In the genomic region with DNA sequence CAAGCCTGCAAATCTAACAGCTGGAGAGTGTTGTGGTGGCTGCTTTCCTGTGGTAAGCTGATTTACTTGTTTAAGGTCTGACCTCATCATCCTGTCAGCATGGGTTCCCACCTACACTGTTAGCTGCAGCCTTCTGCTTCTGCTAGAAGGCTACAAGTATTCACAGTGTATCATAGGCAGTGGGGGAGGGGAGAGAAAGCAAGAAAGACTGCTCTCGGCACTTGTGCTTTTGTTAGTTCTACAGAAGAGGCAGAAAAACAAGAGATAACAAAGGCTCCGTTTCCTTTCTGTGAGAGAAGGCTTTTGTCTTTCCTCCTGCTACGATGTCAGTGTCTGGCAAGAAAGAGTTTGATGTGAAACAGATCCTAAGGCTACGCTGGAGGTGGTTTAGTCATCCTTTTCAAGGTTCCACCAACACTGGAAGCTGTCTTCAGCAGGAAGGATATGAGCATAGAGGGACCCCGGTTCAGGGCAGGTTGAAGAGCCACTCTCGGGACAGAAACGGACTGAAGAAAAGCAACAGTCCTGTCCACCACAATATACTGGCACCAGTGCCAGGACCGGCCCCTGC, we compare ENCODE assay signal across 9 cellular contexts. TPM values are rescaled to one million over a fixed set of nuclear protein-coding genes. Genes with fewer than 3 reads are reported as not detected.
A peak's percentile ranks its signal among the peaks of the same experiment; 100 is the strongest.
DNase-seq lines count a peak whose midpoint lies in the region; ATAC-seq and TF ChIP-seq lines count a peak whose summit lies in the region.
"Had no signal": no experiment of that assay in that cellular context is flagged by ENCODE, and none has a peak within 500 bp of the region (broad histone marks: within the 10 kb centered on the region; RNA-seq: fewer than 3 reads in every experiment).

A gene with protein sequence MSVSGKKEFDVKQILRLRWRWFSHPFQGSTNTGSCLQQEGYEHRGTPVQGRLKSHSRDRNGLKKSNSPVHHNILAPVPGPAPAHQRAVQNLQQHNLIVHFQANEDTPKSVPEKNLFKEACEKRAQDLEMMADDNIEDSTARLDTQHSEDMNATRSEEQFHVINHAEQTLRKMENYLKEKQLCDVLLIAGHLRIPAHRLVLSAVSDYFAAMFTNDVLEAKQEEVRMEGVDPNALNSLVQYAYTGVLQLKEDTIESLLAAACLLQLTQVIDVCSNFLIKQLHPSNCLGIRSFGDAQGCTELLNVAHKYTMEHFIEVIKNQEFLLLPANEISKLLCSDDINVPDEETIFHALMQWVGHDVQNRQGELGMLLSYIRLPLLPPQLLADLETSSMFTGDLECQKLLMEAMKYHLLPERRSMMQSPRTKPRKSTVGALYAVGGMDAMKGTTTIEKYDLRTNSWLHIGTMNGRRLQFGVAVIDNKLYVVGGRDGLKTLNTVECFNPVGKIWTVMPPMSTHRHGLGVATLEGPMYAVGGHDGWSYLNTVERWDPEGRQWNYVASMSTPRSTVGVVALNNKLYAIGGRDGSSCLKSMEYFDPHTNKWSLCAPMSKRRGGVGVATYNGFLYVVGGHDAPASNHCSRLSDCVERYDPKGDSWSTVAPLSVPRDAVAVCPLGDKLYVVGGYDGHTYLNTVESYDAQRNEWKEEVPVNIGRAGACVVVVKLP (plus strand): TSS at position 232 of the 571 bp plus-strand sequence. CDS start 92 bp downstream, at position 324.

- H3K23me2 ChIP-seq in H9 (ENCODE audit: insufficient read length, low read depth, low read length, poor library complexity, severe bottlenecking): peaks cover 7% of the 10 kb centered on the region

- H3K27me3 ChIP-seq in H9 (ENCODE audit: insufficient read depth, low read length) (no peaks in the 10 kb centered on the region), RWPE2 (ENCODE audit: insufficient read depth, poor library complexity, severe bottlenecking) (no peaks in the 10 kb centered on the region)
- no peaks in the 10 kb centered on the region for H3K27me3 ChIP-seq in CD4-positive, alpha-beta T cell (ENCODE audit: control insufficient read depth, insufficient read depth, low read length)

- no peak within 1 kb of the TSS for H3K23ac ChIP-seq in H9 (ENCODE audit: insufficient read length, low read depth, low read length)

- no peaks in the 10 kb centered on the region for H3K79me1 ChIP-seq in H9 (ENCODE audit: insufficient read depth, low read depth, low read length, poor library complexity, severe bottlenecking)

- H3K27ac Mint-ChIP-seq in H9: peak within 1 kb of the TSS; percentile 99
- peak within 1 kb of the TSS; percentile 85 for H3K27ac Mint-ChIP-seq in progenitor cell of endocrine pancreas
- no peak within 1 kb of the TSS for H3K27ac Mint-ChIP-seq in activated naive CD4-positive, alpha-beta T cell treated with anti-CD3 and anti-CD28 coated beads, Interleukin-2, amount 10 ng/mL, durations not matched to agents 7 days and 5 days
- H3K27ac Mint-ChIP-seq in CD4-positive, alpha-beta T cell: no peak within 1 kb of the TSS
- H3K27ac Mint-ChIP-seq: dendritic cell treated with granulocyte-macrophage colony-stimulating factor and Interleukin-4, amounts not matched to agents 40 ng/mL and 50 ng/mL, for 4 days had no signal

- H3K4me3 Mint-ChIP-seq in H9 (peak within 1 kb of the TSS; percentile 88 to 94), progenitor cell of endocrine pancreas (ENCODE audit: low read depth) (peak within 1 kb of the TSS; percentile 75)
- H3K4me3 Mint-ChIP-seq in activated naive CD4-positive, alpha-beta T cell treated with anti-CD3 and anti-CD28 coated beads, Interleukin-2, amount 10 ng/mL, durations not matched to agents 7 days and 5 days: no peak within 1 kb of the TSS
- no peak within 1 kb of the TSS for H3K4me3 Mint-ChIP-seq in CD4-positive, alpha-beta T cell
- H3K4me3 Mint-ChIP-seq: dendritic cell treated with granulocyte-macrophage colony-stimulating factor and Interleukin-4, amounts not matched to agents 40 ng/mL and 50 ng/mL, for 4 days had no signal

- no peak within 1 kb of the TSS for H2BK20ac ChIP-seq in H9 (ENCODE audit: low read depth, low read length, poor library complexity, severe bottlenecking)

- H3K9me3 ChIP-seq in H9 (ENCODE audit: control insufficient read depth, low read depth, low read length) (no peaks in the 10 kb centered on the region), RWPE2 (ENCODE audit: severe bottlenecking) (no peaks in the 10 kb centered on the region)
- no peaks in the 10 kb centered on the region for H3K9me3 ChIP-seq in CD4-positive, alpha-beta T cell (ENCODE audit: control insufficient read depth, low read length)

- H3T11ph ChIP-seq in H9 (ENCODE audit: low read length): no peak within 1 kb of the TSS

- intact Hi-C loops in CD4-positive, alpha-beta T cell (cut with DNase I, micrococcal nuclease): no loop called here

- H2BK5ac ChIP-seq in H9 (ENCODE audit: insufficient read length, low read length): no peak within 1 kb of the TSS

- H4K8ac ChIP-seq in H9 (replicated peaks; ENCODE audit: insufficient read length, low read depth, low read length): no peak within 1 kb of the TSS

- no peaks in the 10 kb centered on the region for H3K36me3 ChIP-seq in RWPE2 (ENCODE audit: low read depth)

- no CpG with 5 or more reads among the region's 8 CpGs for WGBS in H9 (ENCODE audit: extremely low coverage, insufficient read length, low lambda C conversion rate)

- peaks cover 2 to 7% (median 3%) of the 10 kb centered on the region in 3 experiments; a peak in 3 of 7 replicates for H3K36me3 Mint-ChIP-seq in H9 (ENCODE audit: insufficient read depth in 1 of 3, low read depth in 3 of 3)
- no peaks in the 10 kb centered on the region for H3K36me3 Mint-ChIP-seq in progenitor cell of endocrine pancreas (ENCODE audit: insufficient read depth)
- no peaks in the 10 kb centered on the region for H3K36me3 Mint-ChIP-seq in activated naive CD4-positive, alpha-beta T cell treated with anti-CD3 and anti-CD28 coated beads, Interleukin-2, amount 10 ng/mL, durations not matched to agents 7 days and 5 days
- H3K36me3 Mint-ChIP-seq in CD4-positive, alpha-beta T cell (ENCODE audit: low read depth): no peaks in the 10 kb centered on the region

- H4K5ac ChIP-seq in H9 (ENCODE audit: insufficient read length, low read depth, low read length): no peak within 1 kb of the TSS

- H3K56ac ChIP-seq in H9 (ENCODE audit: insufficient read length, low read depth, low read length): no peak within 1 kb of the TSS

- no peaks in the 10 kb centered on the region for H3K4me1 ChIP-seq in H9 (ENCODE audit: insufficient read depth, low read length)
- peaks cover 23% of the 10 kb centered on the region for H3K4me1 ChIP-seq in RWPE2 (ENCODE audit: insufficient read depth, poor library complexity, severe bottlenecking)

- no peak within 1 kb of the TSS for H2BK120ac ChIP-seq in H9 (ENCODE audit: low read depth, low read length, poor library complexity, severe bottlenecking)

- ATAC-seq in RWPE2 (ENCODE audit: low read depth): peak; percentile 86
- ATAC-seq in CD4-positive, alpha-beta T cell (ENCODE audit: poor library complexity): no peak
- ATAC-seq in HG03378 (IDR thresholded peaks at IDR 0.05; ENCODE audit: unreplicated experiment): no peak

- H3K27me3 Mint-ChIP-seq in H9 (ENCODE audit: low read depth): no peaks in the 10 kb centered on the region
- peaks cover 4% of the 10 kb centered on the region for H3K27me3 Mint-ChIP-seq in progenitor cell of endocrine pancreas
- H3K27me3 Mint-ChIP-seq in activated naive CD4-positive, alpha-beta T cell treated with anti-CD3 and anti-CD28 coated beads, Interleukin-2, amount 10 ng/mL, durations not matched to agents 7 days and 5 days: no peaks in the 10 kb centered on the region
- H3K27me3 Mint-ChIP-seq in CD4-positive, alpha-beta T cell: no peaks in the 10 kb centered on the region
- H3K27me3 Mint-ChIP-seq: dendritic cell treated with granulocyte-macrophage colony-stimulating factor and Interleukin-4, amounts not matched to agents 40 ng/mL and 50 ng/mL, for 4 days had no signal

- no peak within 1 kb of the TSS for H3K18ac ChIP-seq in H9 (ENCODE audit: insufficient read length, low read depth, low read length)

- POLR2A ChIA-PET in CD4-positive, alpha-beta T cell (lab: Charles Lee): no interaction called here

- H3K9me3 Mint-ChIP-seq in H9: peaks cover 3 to 8% of the 10 kb centered on the region in 2 experiments; a peak in 1 of 5 replicates
- no peaks in the 10 kb centered on the region for H3K9me3 Mint-ChIP-seq in progenitor cell of endocrine pancreas (ENCODE audit: low read depth)
- H3K9me3 Mint-ChIP-seq in activated naive CD4-positive, alpha-beta T cell treated with anti-CD3 and anti-CD28 coated beads, Interleukin-2, amount 10 ng/mL, durations not matched to agents 7 days and 5 days: no peaks in the 10 kb centered on the region
- H3K9me3 Mint-ChIP-seq in CD4-positive, alpha-beta T cell: no peaks in the 10 kb centered on the region
- H3K9me3 Mint-ChIP-seq: dendritic cell treated with granulocyte-macrophage colony-stimulating factor and Interleukin-4, amounts not matched to agents 40 ng/mL and 50 ng/mL, for 4 days had no signal

- H2BK15ac ChIP-seq in H9 (ENCODE audit: low read depth, low read length): no peak within 1 kb of the TSS

- TF ChIP-seq CTCF in H9 (conservative IDR thresholded peaks at IDR 0.05) (no peak), RWPE2 (IDR thresholded peaks at IDR 0.05; ENCODE audit: poor library complexity, severe bottlenecking) (no peak), progenitor cell of endocrine pancreas (IDR thresholded peaks at IDR 0.05; ENCODE audit: unreplicated experiment) (no peak)
- no peak for TF ChIP-seq CTCF in CD4-positive, alpha-beta T cell (IDR thresholded peaks at IDR 0.05)

- CTCF ChIA-PET in activated naive CD4-positive, alpha-beta T cell treated with anti-CD3 and anti-CD28 coated beads, Interleukin-2, amount 10 ng/mL, durations not matched to agents 7 days and 5 days (lab: Charles Lee): no interaction called here
- CTCF ChIA-PET in CD4-positive, alpha-beta T cell (lab: Charles Lee): no interaction called here

- H3K79me2 ChIP-seq in H9 (ENCODE audit: insufficient read depth, low read length): no peaks in the 10 kb centered on the region; the same call in 1 of the 2 replicates

- H3K27ac ChIP-seq in H9 (ENCODE audit: insufficient read length, low read depth, low read length) (peak within 1 kb of the TSS; percentile 94), RWPE2 (ENCODE audit: poor library complexity, severe bottlenecking) (peak within 1 kb of the TSS; percentile 73)
- no peak within 1 kb of the TSS for H3K27ac ChIP-seq in CD4-positive, alpha-beta T cell (ENCODE audit: low read depth, low read length)

- no peaks in the 10 kb centered on the region for H4K20me1 ChIP-seq in H9 (ENCODE audit: control insufficient read depth, insufficient read depth, insufficient read length)

- no peak within 1 kb of the TSS for H2AFZ ChIP-seq in H9 (ENCODE audit: low read length)

- H2AK5ac ChIP-seq in H9 (ENCODE audit: insufficient read length, low read length): no peak within 1 kb of the TSS

- H4K91ac ChIP-seq in H9 (ENCODE audit: insufficient read length, low read depth, low read length): no peak within 1 kb of the TSS

- peak within 1 kb of the TSS; percentile 24 for H3K4me3 ChIP-seq in RWPE2 (ENCODE audit: severe bottlenecking)

- peak within 1 kb of the TSS; percentile 66; the same call in 1 of the 2 replicates for H3K14ac ChIP-seq in H9 (ENCODE audit: insufficient read depth, low read length)

- peaks cover 30 to 33% of the 10 kb centered on the region in 2 experiments for H3K4me1 Mint-ChIP-seq in H9
- H3K4me1 Mint-ChIP-seq in progenitor cell of endocrine pancreas (ENCODE audit: low read depth): peaks cover 16% of the 10 kb centered on the region
- no peaks in the 10 kb centered on the region for H3K4me1 Mint-ChIP-seq in activated naive CD4-positive, alpha-beta T cell treated with anti-CD3 and anti-CD28 coated beads, Interleukin-2, amount 10 ng/mL, durations not matched to agents 7 days and 5 days
- H3K4me1 Mint-ChIP-seq in CD4-positive, alpha-beta T cell (ENCODE audit: low read depth): no peaks in the 10 kb centered on the region

- no peak within 1 kb of the TSS for H3K4ac ChIP-seq in H9 (ENCODE audit: low read depth, low read length)

- peak within 1 kb of the TSS; percentile 100 for H3K4me2 ChIP-seq in H9 (ENCODE audit: insufficient read depth, insufficient read length, low read length)

- H3K9ac ChIP-seq in H9 (ENCODE audit: extremely low read depth, insufficient read length, low read length): peak within 1 kb of the TSS; percentile 85

- DNase-seq in H9: peak; percentile 76
- DNase-seq in RWPE2 (ENCODE audit: low spot score): peak; percentile 50
- DNase-seq in glomerular visceral epithelial cell (ENCODE audit: extremely low spot score): peak; percentile 77
- DNase-seq in progenitor cell of endocrine pancreas (ENCODE audit: low spot score, unreplicated experiment): peak; percentile 18
- no peak for DNase-seq in activated naive CD4-positive, alpha-beta T cell treated with anti-CD3 and anti-CD28 coated beads, Interleukin-2, amount 10 ng/mL, durations not matched to agents 7 days and 5 days
- DNase-seq in CD4-positive, alpha-beta T cell: no peak
- no peak for DNase-seq in NCI-H187 (lab: John Stamatoyannopoulos, UW)

- peak within 1 kb of the TSS; percentile 69 for H2BK12ac ChIP-seq in H9 (ENCODE audit: insufficient read length, low read depth, low read length)

RNA-seq across cellular contexts. Expression of the gene that starts here (rescaled TPM):
- total RNA-seq in H9 (2021) (22.3 and 22.4 TPM in 2 replicates), progenitor cell of endocrine pancreas (0.74 and 1.0 TPM in 2 replicates)
- not detected for total RNA-seq in CD4-positive, alpha-beta T cell

Comparison
In these comparisons a context has a peak if more than half of its experiments do, and no peak if none do; other contexts are left out.
1. RNA of the gene that starts here (total RNA-seq): 22.3 to 22.4 TPM in H9; 0.74 to 1.0 TPM in progenitor cell of endocrine pancreas and not detected in CD4-positive, alpha-beta T cell; every median in the first group is over 10 times any median in the second.
2. DNase-seq: peak in H9 (single experiment), RWPE2 (single experiment), glomerular visceral epithelial cell (single experiment) and progenitor cell of endocrine pancreas (single experiment); none in activated naive CD4-positive, alpha-beta T cell treated with anti-CD3 and anti-CD28 coated beads, Interleukin-2, amount 10 ng/mL, durations not matched to agents 7 days and 5 days (single experiment), CD4-positive, alpha-beta T cell (0 of 10) and NCI-H187 (0 of 2).
3. H3K27ac Mint-ChIP-seq: peak in H9 (3 of 3) and progenitor cell of endocrine pancreas (single experiment); none in activated naive CD4-positive, alpha-beta T cell treated with anti-CD3 and anti-CD28 coated beads, Interleukin-2, amount 10 ng/mL, durations not matched to agents 7 days and 5 days (single experiment) and CD4-positive, alpha-beta T cell (single experiment).
4. H3K4me3 Mint-ChIP-seq: peak in H9 (2 of 2) and progenitor cell of endocrine pancreas (single experiment); none in activated naive CD4-positive, alpha-beta T cell treated with anti-CD3 and anti-CD28 coated beads, Interleukin-2, amount 10 ng/mL, durations not matched to agents 7 days and 5 days (single experiment) and CD4-positive, alpha-beta T cell (single experiment).